In genomic region chr11:33689506-33689905, GRCh38 we compare ENCODE assay signal across 19 cellular contexts. TPM values are rescaled to one million over a fixed set of nuclear protein-coding genes. Genes with fewer than 3 reads are reported as not detected.
DNase-seq lines count a peak whose midpoint lies in the region; ATAC-seq and TF ChIP-seq lines count a peak whose summit lies in the region.
"Had no signal": no experiment of that assay in that cellular context is flagged by ENCODE, and none has a peak within 500 bp of the region (broad histone marks: within the 10 kb centered on the region; RNA-seq: fewer than 3 reads in every experiment).

No MANE protein-coding gene starts in this region.

- ATAC-seq in left ventricle myocardium superior (no peak), aorta (ENCODE audit: low FRiP score) (no peak), GM18861 (IDR thresholded peaks at IDR 0.05; ENCODE audit: unreplicated experiment) (no peak)
- no peak for ATAC-seq in activated CD8-positive, alpha-beta T cell treated with anti-CD3 and anti-CD28 coated beads for 36 hours
- ATAC-seq: GM23338; naive thymus-derived CD4-positive, alpha-beta T cell; stimulated activated naive B cell treated with anti-CD40 and anti-IgM and Interleukin-4, amounts not matched to agents 10 μg/mL and 1 μg/mL and 100 μg/mL, for 72 hours had no signal

- no peak overlapping the region for H2AFZ ChIP-seq in trophoblast cell (ENCODE audit: insufficient read depth, low read length, poor library complexity)
- H2AFZ ChIP-seq: GM23338 had no signal

- H2BK12ac ChIP-seq in trophoblast cell (ENCODE audit: low read length): peak overlapping the region; percentile 20

- intact Hi-C loops in left ventricle myocardium superior (cut with micrococcal nuclease) (loop anchor here (5.0 to 10.0 kb wide), 2 partner anchors 147 to 525 kb away; partner anchors contain the start of gene CSTF3), aorta (cut with DNase I) (loop anchor here in 1 of 2 donors (5.0 to 10.0 kb wide), 2 partner anchors 145 to 327 kb away; no protein-coding TSS in a partner anchor)
- intact Hi-C loops in activated CD8-positive, alpha-beta T cell treated with anti-CD3 and anti-CD28 coated beads for 36 hours (cut with micrococcal nuclease): loop anchor here (5.0 kb wide), 1 partner anchor 327 kb away; no protein-coding TSS in a partner anchor

- peaks cover 0 to 37% of the 10 kb centered on the region in 2 donors for H3K4me1 ChIP-seq in right atrium auricular region
- peaks cover 0 to 24% of the 10 kb centered on the region in 2 donors for H3K4me1 ChIP-seq in esophagus (ENCODE audit: control insufficient read depth in 2 of 2, insufficient read depth in 2 of 2, low read length in 1 of 2)
- peaks cover 22 to 26% of the 10 kb centered on the region in 2 experiments for H3K4me1 ChIP-seq in trophoblast cell (ENCODE audit: control insufficient read depth in 1 of 2, insufficient read depth in 2 of 2, low read length in 2 of 2)
- H3K4me1 ChIP-seq in aorta (ENCODE audit: control insufficient read depth in 1 of 2, insufficient read depth in 2 of 2, low read length in 2 of 2): peaks cover 0 to 3% of the 10 kb centered on the region in 2 donors

- H3K4me3 Mint-ChIP-seq in activated CD8-positive, alpha-beta T cell treated with anti-CD3 and anti-CD28 coated beads for 36 hours: no peak overlapping the region
- H3K4me3 Mint-ChIP-seq: GM23338; naive thymus-derived CD4-positive, alpha-beta T cell; stimulated activated naive B cell treated with anti-CD40 and anti-IgM and Interleukin-4, amounts not matched to agents 10 μg/mL and 1 μg/mL and 100 μg/mL, for 72 hours had no signal

- H3K4me3 ChIP-seq in right atrium auricular region (no peak overlapping the region), esophagus (ENCODE audit: low read depth in 1 of 2, low read length in 2 of 2) (no peak overlapping the region), trophoblast cell (ENCODE audit: low read depth, low read length) (no peak overlapping the region), aorta (ENCODE audit: low read length in 2 of 2) (no peak overlapping the region)
- H3K4me3 ChIP-seq: GM23338 had no signal

- H3K9me3 ChIP-seq in right atrium auricular region (peaks cover 0 to 6% of the 10 kb centered on the region in 2 donors), esophagus (ENCODE audit: control insufficient read depth in 2 of 2, insufficient read depth in 1 of 2, low read depth in 1 of 2, low read length in 1 of 2) (no peaks in the 10 kb centered on the region), trophoblast cell (ENCODE audit: insufficient read depth, low read depth, low read length) (no peaks in the 10 kb centered on the region), aorta (ENCODE audit: control insufficient read depth, low read length) (no peaks in the 10 kb centered on the region)

- H4K12ac ChIP-seq in trophoblast cell (ENCODE audit: low read depth, low read length): no peak overlapping the region

- H3K14ac ChIP-seq in trophoblast cell (ENCODE audit: low read length): no peak overlapping the region

- peaks cover 24% of the 10 kb centered on the region for H3K79me1 ChIP-seq in trophoblast cell (ENCODE audit: low read length)

- no peaks in the 10 kb centered on the region for H3K4me1 Mint-ChIP-seq in activated CD8-positive, alpha-beta T cell treated with anti-CD3 and anti-CD28 coated beads for 36 hours (ENCODE audit: low read depth)
- H3K4me1 Mint-ChIP-seq: stimulated activated naive B cell treated with anti-CD40 and anti-IgM and Interleukin-4, amounts not matched to agents 10 μg/mL and 1 μg/mL and 100 μg/mL, for 72 hours had no signal

- H3K27ac Mint-ChIP-seq in activated CD8-positive, alpha-beta T cell treated with anti-CD3 and anti-CD28 coated beads for 36 hours: no peak overlapping the region
- H3K27ac Mint-ChIP-seq: GM23338; naive thymus-derived CD4-positive, alpha-beta T cell; stimulated activated naive B cell treated with anti-CD40 and anti-IgM and Interleukin-4, amounts not matched to agents 10 μg/mL and 1 μg/mL and 100 μg/mL, for 72 hours had no signal

- peak overlapping the region; percentile 17 for H2AK5ac ChIP-seq in trophoblast cell (ENCODE audit: low read length)

- no peak overlapping the region for H3K9ac ChIP-seq in trophoblast cell (ENCODE audit: low read length)

- DNase-seq in right atrium auricular region (ENCODE audit: low spot score) (no peak), left ventricle myocardium superior (no peak), trophoblast cell (no peak), aorta (no peak), DMS153 treated with DMSO at 0.1 percent for 48 hours (lab: John Stamatoyannopoulos, UW; ENCODE audit: unreplicated experiment) (no peak)
- no peak for DNase-seq in activated CD8-positive, alpha-beta T cell treated with anti-CD3 and anti-CD28 coated beads for 36 hours
- DNase-seq: activated CD4-positive, alpha-beta T cell treated with anti-CD3 and anti-CD28 coated beads, Interleukin-2, amount 50 U/mL, for 1 hour; COR-L47; KG1; naive thymus-derived CD4-positive, alpha-beta T cell; NCI-H146; NCI-H510A treated with DMSO at 0.1 percent for 48 hours; retina; stimulated activated naive B cell treated with anti-CD40 and anti-IgM and Interleukin-4, amounts not matched to agents 10 μg/mL and 1 μg/mL and 100 μg/mL, for 72 hours; T1000 had no signal

- H3K27me3 ChIP-seq in right atrium auricular region (no peaks in the 10 kb centered on the region), esophagus (ENCODE audit: control insufficient read depth in 1 of 2, insufficient read depth in 2 of 2, low read length in 2 of 2) (no peaks in the 10 kb centered on the region), trophoblast cell (ENCODE audit: insufficient read depth, low read length) (no peaks in the 10 kb centered on the region), aorta (ENCODE audit: control insufficient read depth in 1 of 2, insufficient read depth in 2 of 2, low read length in 1 of 2) (no peaks in the 10 kb centered on the region)

- peak overlapping the region; percentile 75 to 84 for H3K27ac ChIP-seq in right atrium auricular region
- peak overlapping the region; percentile 95 to 97 for H3K27ac ChIP-seq in esophagus (ENCODE audit: low read depth in 2 of 2, low read length in 1 of 2)
- no peak overlapping the region for H3K27ac ChIP-seq in trophoblast cell (ENCODE audit: low read depth, low read length)
- H3K27ac ChIP-seq in aorta (ENCODE audit: low read depth in 1 of 2, low read length in 2 of 2): peak overlapping the region in 1 of 2 donors; percentile 28

- H3K36me3 ChIP-seq in right atrium auricular region (no peaks in the 10 kb centered on the region), esophagus (ENCODE audit: control insufficient read depth in 2 of 2, insufficient read depth in 2 of 2, low read length in 1 of 2) (no peaks in the 10 kb centered on the region), trophoblast cell (ENCODE audit: control insufficient read depth in 1 of 2, insufficient read depth in 2 of 2, low read length in 2 of 2) (no peaks in the 10 kb centered on the region), aorta (ENCODE audit: control insufficient read depth in 1 of 2, insufficient read depth in 2 of 2, low read length in 1 of 2) (no peaks in the 10 kb centered on the region)

- H3K9me3 Mint-ChIP-seq in activated CD8-positive, alpha-beta T cell treated with anti-CD3 and anti-CD28 coated beads for 36 hours: peaks cover 2% of the 10 kb centered on the region
- H3K9me3 Mint-ChIP-seq: GM23338 had no signal

- no peak overlapping the region for H4K91ac ChIP-seq in trophoblast cell (ENCODE audit: low read depth, low read length)

- no peak overlapping the region for H3K4ac ChIP-seq in trophoblast cell (ENCODE audit: low read depth, low read length)

- no peak overlapping the region for H3K4me2 ChIP-seq in trophoblast cell (ENCODE audit: low read length)
- H3K4me2 ChIP-seq: GM23338 had no signal

- CTCF ChIA-PET in activated CD8-positive, alpha-beta T cell treated with anti-CD3 and anti-CD28 coated beads for 36 hours (lab: Charles Lee): interaction anchor here (1.5 kb wide), 1 partner anchor 326 kb away, joined by 6 read pairs; no protein-coding TSS in a partner anchor

- peak overlapping the region; percentile 6 for H3K18ac ChIP-seq in trophoblast cell (ENCODE audit: low read length)

- peaks cover 4% of the 10 kb centered on the region for H3K79me2 ChIP-seq in trophoblast cell (ENCODE audit: control insufficient read depth, insufficient read depth, low read length, poor library complexity)

- no peak for TF ChIP-seq CTCF in right atrium auricular region (IDR thresholded peaks at IDR 0.05)
- TF ChIP-seq CTCF in activated CD8-positive, alpha-beta T cell treated with anti-CD3 and anti-CD28 coated beads for 36 hours (IDR thresholded peaks at IDR 0.05): no peak

- H3K23ac ChIP-seq in trophoblast cell (ENCODE audit: low read length): no peak overlapping the region

- H3K36me3 Mint-ChIP-seq in activated CD8-positive, alpha-beta T cell treated with anti-CD3 and anti-CD28 coated beads for 36 hours (ENCODE audit: low read depth): no peaks in the 10 kb centered on the region
- H3K36me3 Mint-ChIP-seq: stimulated activated naive B cell treated with anti-CD40 and anti-IgM and Interleukin-4, amounts not matched to agents 10 μg/mL and 1 μg/mL and 100 μg/mL, for 72 hours had no signal

- POLR2A ChIA-PET in activated CD8-positive, alpha-beta T cell treated with anti-CD3 and anti-CD28 coated beads for 36 hours (lab: Charles Lee): no interaction called here

- 92 to 93% methylated on average over 8 of the region's 8 CpGs for WGBS in esophagus, 2 donors
- WGBS in trophoblast cell (ENCODE audit: extremely low coverage, insufficient coverage, insufficient read length): no CpG with 5 or more reads among the region's 8 CpGs
- 96 to 97% methylated on average over 8 of the region's 8 CpGs for WGBS in aorta, 2 donors

- no peak overlapping the region for H2BK5ac ChIP-seq in trophoblast cell (ENCODE audit: low read depth, low read length, poor library complexity)

- H3K27me3 Mint-ChIP-seq in activated CD8-positive, alpha-beta T cell treated with anti-CD3 and anti-CD28 coated beads for 36 hours: peaks cover 7% of the 10 kb centered on the region

- no peak overlapping the region for H4K8ac ChIP-seq in trophoblast cell (ENCODE audit: low read depth, low read length)

- H2BK120ac ChIP-seq in trophoblast cell (ENCODE audit: insufficient read depth, low read length, poor library complexity): peak overlapping the region; percentile 14

RNA-seq across cellular contexts. Expression of gene C11orf91, which starts 11.1 kb away (rescaled TPM):
- total RNA-seq in right atrium auricular region: not detected
- total RNA-seq in left ventricle myocardium superior: not detected
- polyA plus RNA-seq in esophagus: under 1 TPM; 0.21 to 0.51 TPM
- 0.11 and 0.12 TPM in 2 replicates for polyA plus RNA-seq in trophoblast cell (2013)
- under 1 TPM in 1 of 2 donors, not detected in 1; 0.97 TPM for total RNA-seq in aorta
- polyA plus RNA-seq in aorta: not detected
- total RNA-seq in activated CD8-positive, alpha-beta T cell treated with anti-CD3 and anti-CD28 coated beads for 36 hours: not detected
- total RNA-seq: GM23338; kidney epithelial cell; naive thymus-derived CD4-positive, alpha-beta T cell had no signal
- polyA plus RNA-seq: GM23338; naive thymus-derived CD4-positive, alpha-beta T cell had no signal

RNA-seq across cellular contexts. Expression of gene CD59, which starts 46.7 kb away (rescaled TPM):
- total RNA-seq in right atrium auricular region: 100 to 1,000 TPM; 414 to 561 TPM
- 814 TPM for total RNA-seq in left ventricle myocardium superior
- 100 to 1,000 TPM; 328 to 334 TPM for polyA plus RNA-seq in esophagus
- 205 and 208 TPM in 2 replicates for polyA plus RNA-seq in trophoblast cell (2013)
- total RNA-seq in aorta: 100 to 1,000 TPM; 665 to 881 TPM
- 100 to 1,000 TPM; 213 to 543 TPM for polyA plus RNA-seq in aorta
- total RNA-seq in activated CD8-positive, alpha-beta T cell treated with anti-CD3 and anti-CD28 coated beads for 36 hours: 10 to 100 TPM; 36.0 to 36.1 TPM

Comparison
In these comparisons a context has a peak if more than half of its experiments do, and no peak if none do; other contexts are left out.
1. RNA of gene CD59, which starts 46.7 kb away (total RNA-seq): 665 to 881 TPM in aorta, 814 TPM in left ventricle myocardium superior (single experiment) and 414 to 561 TPM in right atrium auricular region; 36.0 to 36.1 TPM in activated CD8-positive, alpha-beta T cell treated with anti-CD3 and anti-CD28 coated beads for 36 hours; every median in the first group is over 10 times any median in the second.